Comparison of ENCODE assay signal across 13 cellular contexts in genomic region chr9:88658311-88658822, GRCh38.
DNase-seq lines count a peak whose midpoint lies in the region; ATAC-seq and TF ChIP-seq lines count a peak whose summit lies in the region.
"Had no signal": no experiment of that assay in that cellular context is flagged by ENCODE, and none has a peak within 500 bp of the region (broad histone marks: within the 10 kb centered on the region; RNA-seq: fewer than 3 reads in every experiment).

No MANE protein-coding gene starts in this region.

- in situ Hi-C loops in gastrocnemius medialis (cut with MboI; ENCODE audit: low sequenced_read_pairs in 4 of 4) = no loop called here

- H3K9me3 ChIP-seq in gastrocnemius medialis = no peaks in the 10 kb centered on the region
- H3K9me3 ChIP-seq: ovary had no signal

- no peaks in the 10 kb centered on the region for H3K4me1 ChIP-seq in gastrocnemius medialis

- TF ChIP-seq CTCF in gastrocnemius medialis (IDR thresholded peaks at IDR 0.05 in 4 of 5, conservative IDR thresholded peaks at IDR 0.05 in 1 of 5) = no peak

- no peak overlapping the region for H3K27ac ChIP-seq in gastrocnemius medialis
- H3K27ac ChIP-seq: ovary had no signal

- no peaks in the 10 kb centered on the region for H3K27me3 ChIP-seq in gastrocnemius medialis
- H3K27me3 ChIP-seq: ovary had no signal

- peak; percentile 61 for DNase-seq in H4 (ENCODE audit: low spot score)
- DNase-seq in amniotic epithelial cell (ENCODE audit: low read depth) = peak; percentile 29
- peak; percentile 72 for DNase-seq in Right ventricle myocardium superior
- DNase-seq in gastrocnemius medialis = peak in 1 of 2 donors; percentile 32
- DNase-seq in NCI-H510A (lab: John Stamatoyannopoulos, UW) = no peak
- DNase-seq in NCI-H1092 (lab: John Stamatoyannopoulos, UW) = no peak
- DNase-seq in activated CD4-positive, alpha-beta T cell treated with anti-CD3 and anti-CD28 coated beads for 48 hours = no peak
- no peak for DNase-seq in OCI-M1 (lab: John Stamatoyannopoulos, UW)
- DNase-seq: activated CD4-positive, CD25-positive, alpha-beta regulatory T cell treated with anti-CD3 and anti-CD28 coated beads, Interleukin-2, amount 50 U/mL, for 72 hours; effector CD8-positive, alpha-beta T cell; SHP77 had no signal

- peak; percentile 91 for ATAC-seq in Right ventricle myocardium superior (ENCODE audit: poor library complexity)
- peak; percentile 64 to 85 for ATAC-seq in gastrocnemius medialis
- ATAC-seq: activated T-helper 17 cell treated with anti-CD3 and anti-CD28 coated beads, Interleukin-2, amount 50 U/mL, for 72 hours had no signal

- H3K36me3 ChIP-seq in gastrocnemius medialis = no peaks in the 10 kb centered on the region
- H3K36me3 ChIP-seq: ovary had no signal

- TF ChIP-seq POLR2A in gastrocnemius medialis (IDR thresholded peaks at IDR 0.05) = no peak

- H3K4me3 ChIP-seq in gastrocnemius medialis = no peak overlapping the region
- H3K4me3 ChIP-seq: ovary had no signal

- intact Hi-C loops in Right ventricle myocardium superior (cut with DNase I) (no loop called here), gastrocnemius medialis (cut with DNase I; ENCODE audit: low total_unique reads) (no loop called here)

Comparison
In these comparisons a context has a peak if more than half of its experiments do, and no peak if none do; other contexts are left out.
1. DNase-seq: peak in H4 (single experiment), amniotic epithelial cell (single experiment) and Right ventricle myocardium superior (single experiment); none in NCI-H510A (single experiment), NCI-H1092 (single experiment), activated CD4-positive, alpha-beta T cell treated with anti-CD3 and anti-CD28 coated beads for 48 hours (single experiment) and OCI-M1 (single experiment).